ENCODE assay signal across 1 cellular context in the genomic region with DNA sequence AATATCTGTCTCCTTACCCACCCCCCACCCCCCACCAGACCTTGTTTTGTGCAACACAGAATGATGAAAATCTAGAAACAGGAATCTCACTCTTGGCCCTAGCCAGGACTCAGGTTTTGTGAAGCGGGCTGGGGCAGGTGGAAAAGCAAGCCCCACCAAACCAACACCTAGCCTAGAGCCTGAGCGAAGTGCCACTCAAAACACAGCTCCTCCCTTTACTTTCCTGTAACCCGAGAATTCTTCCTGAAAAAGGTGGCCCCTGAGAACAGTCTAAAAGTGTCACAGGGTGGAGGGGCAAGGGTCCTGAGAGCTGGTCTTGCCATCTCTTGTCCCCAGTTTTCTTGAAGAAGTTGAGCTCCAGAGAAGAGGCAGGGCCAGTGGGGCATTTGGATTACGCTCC.
TF ChIP-seq lines count a peak whose summit lies in the region.

No MANE protein-coding gene starts in this region.

TF ChIP-seq in IMR-90, 13 proteins besides CTCF, POLR2A, EP300 and RAD21:
- TF ChIP-seq BHLHE40 (IDR thresholded peaks at IDR 0.05; ENCODE audit: low read depth, low read length) (no peak), NFE2L2 (IDR thresholded peaks at IDR 0.05; ENCODE audit: low read depth, low read length) (no peak), FOS (IDR thresholded peaks at IDR 0.05; ENCODE audit: low read depth, low read length) (no peak), CHD1 (IDR thresholded peaks at IDR 0.05; ENCODE audit: low read depth, low read length) (no peak), MAZ (IDR thresholded peaks at IDR 0.05; ENCODE audit: borderline replicate concordance, low read depth, low read length) (no peak), SMC3 (IDR thresholded peaks at IDR 0.05; ENCODE audit: low read depth, low read length) (no peak), MAFK (IDR thresholded peaks at IDR 0.05; ENCODE audit: low read depth, low read length) (no peak)
- TF ChIP-seq, protein P1, sequence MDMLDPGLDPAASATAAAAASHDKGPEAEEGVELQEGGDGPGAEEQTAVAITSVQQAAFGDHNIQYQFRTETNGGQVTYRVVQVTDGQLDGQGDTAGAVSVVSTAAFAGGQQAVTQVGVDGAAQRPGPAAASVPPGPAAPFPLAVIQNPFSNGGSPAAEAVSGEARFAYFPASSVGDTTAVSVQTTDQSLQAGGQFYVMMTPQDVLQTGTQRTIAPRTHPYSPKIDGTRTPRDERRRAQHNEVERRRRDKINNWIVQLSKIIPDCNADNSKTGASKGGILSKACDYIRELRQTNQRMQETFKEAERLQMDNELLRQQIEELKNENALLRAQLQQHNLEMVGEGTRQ (IDR thresholded peaks at IDR 0.05; ENCODE audit: low read depth, low read length), result no peak
- TF ChIP-seq, protein P2, sequence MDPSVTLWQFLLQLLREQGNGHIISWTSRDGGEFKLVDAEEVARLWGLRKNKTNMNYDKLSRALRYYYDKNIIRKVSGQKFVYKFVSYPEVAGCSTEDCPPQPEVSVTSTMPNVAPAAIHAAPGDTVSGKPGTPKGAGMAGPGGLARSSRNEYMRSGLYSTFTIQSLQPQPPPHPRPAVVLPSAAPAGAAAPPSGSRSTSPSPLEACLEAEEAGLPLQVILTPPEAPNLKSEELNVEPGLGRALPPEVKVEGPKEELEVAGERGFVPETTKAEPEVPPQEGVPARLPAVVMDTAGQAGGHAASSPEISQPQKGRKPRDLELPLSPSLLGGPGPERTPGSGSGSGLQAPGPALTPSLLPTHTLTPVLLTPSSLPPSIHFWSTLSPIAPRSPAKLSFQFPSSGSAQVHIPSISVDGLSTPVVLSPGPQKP (IDR thresholded peaks at IDR 0.05; ENCODE audit: borderline replicate concordance, low read depth, low read length), result no peak
